In genomic region chr16:57893559-57894389, GRCh38 we compare ENCODE assay signal across 10 cellular contexts.
DNase-seq lines count a peak whose midpoint lies in the region; ATAC-seq, FAIRE-seq and TF ChIP-seq lines count a peak whose summit lies in the region.
"Had no signal": no experiment of that assay in that cellular context is flagged by ENCODE, and none has a peak within 500 bp of the region (broad histone marks: within the 10 kb centered on the region; RNA-seq: fewer than 3 reads in every experiment).

No MANE protein-coding gene starts in this region.

- ATAC-seq in sciatic nerve (peak; percentile 51), HG03354 (IDR thresholded peaks at IDR 0.05; ENCODE audit: poor library complexity, severe bottlenecking, unreplicated experiment) (no peak)
- ATAC-seq: activated CD4-positive, CD25-positive, alpha-beta regulatory T cell treated with anti-CD3 and anti-CD28 coated beads, Interleukin-2, amount 50 U/mL, for 24 hours had no signal

- DNase-seq in H54 (ENCODE audit: insufficient read length, low spot score) (peak; percentile 53), SKM-1 (lab: John Stamatoyannopoulos, UW; ENCODE audit: unreplicated experiment) (peak; percentile 92), foreskin fibroblast (peak; percentile 41 to 56), sciatic nerve (ENCODE audit: low spot score) (no peak), KG1 (lab: John Stamatoyannopoulos, UW) (no peak)
- no peak for DNase-seq in effector CD8-positive, alpha-beta T cell (lab: John Stamatoyannopoulos, UW)
- no peak for DNase-seq in activated CD4-positive, alpha-beta T cell treated with anti-CD3 and anti-CD28 coated beads for 48 hours

- no peak for TF ChIP-seq POLR2A in H54 (IDR thresholded peaks at IDR 0.05; ENCODE audit: low read depth, low read length)

- no peak for FAIRE-seq in H54 (lab: Jason Lieb, UNC)
- FAIRE-seq: frontal cortex had no signal

- no peak overlapping the region for H3K4me3 ChIP-seq in foreskin fibroblast (ENCODE audit: low read depth in 1 of 2, low read length in 2 of 2)

- TF ChIP-seq CTCF in foreskin fibroblast (IDR thresholded peaks at IDR 0.05; ENCODE audit: low read depth, low read length) = no peak

- intact Hi-C loops in sciatic nerve (cut with DNase I) = no loop called here

Comparison
In these comparisons a context has a peak if more than half of its experiments do, and no peak if none do; other contexts are left out.
1. DNase-seq: peak in H54 (single experiment), SKM-1 (single experiment) and foreskin fibroblast (2 of 2); none in sciatic nerve (single experiment), KG1 (single experiment), effector CD8-positive, alpha-beta T cell (single experiment) and activated CD4-positive, alpha-beta T cell treated with anti-CD3 and anti-CD28 coated beads for 48 hours (single experiment).